3 cellular contexts compared by ENCODE assay signal in genomic region chr2:39176997-39177396, GRCh38.
TF ChIP-seq lines count a peak whose summit lies in the region.

No MANE protein-coding gene starts in this region.

TF ChIP-seq in SK-N-SH, 30 proteins besides CTCF, POLR2A, EP300 and RAD21:
- TF ChIP-seq GATA2 (CRISPR knock-in tag; IDR thresholded peaks at IDR 0.05) (peak; percentile 52), RCOR1 (IDR thresholded peaks at IDR 0.05; ENCODE audit: low read length) (no peak), USF2 (IDR thresholded peaks at IDR 0.05; ENCODE audit: borderline replicate concordance, low read depth, low read length) (no peak), EZH2phosphoT487 (IDR thresholded peaks at IDR 0.05; ENCODE audit: borderline replicate concordance, low read depth) (no peak)

TF ChIP-seq in SK-N-SH treated with all-trans-retinoic acid at 6 μM for 48 hours, 23 proteins besides CTCF, POLR2A, EP300 and RAD21:
- TF ChIP-seq ZNF70 (CRISPR knock-in tag; IDR thresholded peaks at IDR 0.05) (no peak), POU6F1 (CRISPR knock-in tag; IDR thresholded peaks at IDR 0.05; ENCODE audit: borderline replicate concordance, low read depth) (no peak), ZFP3 (CRISPR knock-in tag; IDR thresholded peaks at IDR 0.05) (no peak), CSDC2 (CRISPR knock-in tag; IDR thresholded peaks at IDR 0.05) (no peak), TOX (CRISPR knock-in tag; IDR thresholded peaks at IDR 0.05; ENCODE audit: borderline replicate concordance) (no peak), RARB (CRISPR knock-in tag; IDR thresholded peaks at IDR 0.05) (no peak), PPARA (CRISPR knock-in tag; IDR thresholded peaks at IDR 0.05; ENCODE audit: borderline replicate concordance) (no peak), ISL1 (CRISPR knock-in tag; IDR thresholded peaks at IDR 0.05) (no peak), CSRNP3 (CRISPR knock-in tag; IDR thresholded peaks at IDR 0.05) (no peak), CREB5 (CRISPR knock-in tag; IDR thresholded peaks at IDR 0.05; ENCODE audit: low read depth) (no peak), OSR1 (CRISPR knock-in tag; IDR thresholded peaks at IDR 0.05) (no peak), ARNTL (CRISPR knock-in tag; IDR thresholded peaks at IDR 0.05; ENCODE audit: borderline replicate concordance, low read depth) (no peak), TCF4 (CRISPR knock-in tag; IDR thresholded peaks at IDR 0.05; ENCODE audit: borderline replicate concordance) (no peak), ZNF8 (CRISPR knock-in tag; IDR thresholded peaks at IDR 0.05) (no peak), ZFP30 (CRISPR knock-in tag; IDR thresholded peaks at IDR 0.05) (no peak), BACH2 (CRISPR knock-in tag; IDR thresholded peaks at IDR 0.05; ENCODE audit: borderline replicate concordance) (no peak), GLIS3 (CRISPR knock-in tag; IDR thresholded peaks at IDR 0.05) (no peak)
- TF ChIP-seq, protein P1, sequence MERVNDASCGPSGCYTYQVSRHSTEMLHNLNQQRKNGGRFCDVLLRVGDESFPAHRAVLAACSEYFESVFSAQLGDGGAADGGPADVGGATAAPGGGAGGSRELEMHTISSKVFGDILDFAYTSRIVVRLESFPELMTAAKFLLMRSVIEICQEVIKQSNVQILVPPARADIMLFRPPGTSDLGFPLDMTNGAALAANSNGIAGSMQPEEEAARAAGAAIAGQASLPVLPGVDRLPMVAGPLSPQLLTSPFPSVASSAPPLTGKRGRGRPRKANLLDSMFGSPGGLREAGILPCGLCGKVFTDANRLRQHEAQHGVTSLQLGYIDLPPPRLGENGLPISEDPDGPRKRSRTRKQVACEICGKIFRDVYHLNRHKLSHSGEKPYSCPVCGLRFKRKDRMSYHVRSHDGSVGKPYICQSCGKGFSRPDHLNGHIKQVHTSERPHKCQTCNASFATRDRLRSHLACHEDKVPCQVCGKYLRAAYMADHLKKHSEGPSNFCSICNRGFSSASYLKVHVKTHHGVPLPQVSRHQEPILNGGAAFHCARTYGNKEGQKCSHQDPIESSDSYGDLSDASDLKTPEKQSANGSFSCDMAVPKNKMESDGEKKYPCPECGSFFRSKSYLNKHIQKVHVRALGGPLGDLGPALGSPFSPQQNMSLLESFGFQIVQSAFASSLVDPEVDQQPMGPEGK (CRISPR knock-in tag; IDR thresholded peaks at IDR 0.05; ENCODE audit: borderline replicate concordance): no peak
- TF ChIP-seq, protein P2, sequence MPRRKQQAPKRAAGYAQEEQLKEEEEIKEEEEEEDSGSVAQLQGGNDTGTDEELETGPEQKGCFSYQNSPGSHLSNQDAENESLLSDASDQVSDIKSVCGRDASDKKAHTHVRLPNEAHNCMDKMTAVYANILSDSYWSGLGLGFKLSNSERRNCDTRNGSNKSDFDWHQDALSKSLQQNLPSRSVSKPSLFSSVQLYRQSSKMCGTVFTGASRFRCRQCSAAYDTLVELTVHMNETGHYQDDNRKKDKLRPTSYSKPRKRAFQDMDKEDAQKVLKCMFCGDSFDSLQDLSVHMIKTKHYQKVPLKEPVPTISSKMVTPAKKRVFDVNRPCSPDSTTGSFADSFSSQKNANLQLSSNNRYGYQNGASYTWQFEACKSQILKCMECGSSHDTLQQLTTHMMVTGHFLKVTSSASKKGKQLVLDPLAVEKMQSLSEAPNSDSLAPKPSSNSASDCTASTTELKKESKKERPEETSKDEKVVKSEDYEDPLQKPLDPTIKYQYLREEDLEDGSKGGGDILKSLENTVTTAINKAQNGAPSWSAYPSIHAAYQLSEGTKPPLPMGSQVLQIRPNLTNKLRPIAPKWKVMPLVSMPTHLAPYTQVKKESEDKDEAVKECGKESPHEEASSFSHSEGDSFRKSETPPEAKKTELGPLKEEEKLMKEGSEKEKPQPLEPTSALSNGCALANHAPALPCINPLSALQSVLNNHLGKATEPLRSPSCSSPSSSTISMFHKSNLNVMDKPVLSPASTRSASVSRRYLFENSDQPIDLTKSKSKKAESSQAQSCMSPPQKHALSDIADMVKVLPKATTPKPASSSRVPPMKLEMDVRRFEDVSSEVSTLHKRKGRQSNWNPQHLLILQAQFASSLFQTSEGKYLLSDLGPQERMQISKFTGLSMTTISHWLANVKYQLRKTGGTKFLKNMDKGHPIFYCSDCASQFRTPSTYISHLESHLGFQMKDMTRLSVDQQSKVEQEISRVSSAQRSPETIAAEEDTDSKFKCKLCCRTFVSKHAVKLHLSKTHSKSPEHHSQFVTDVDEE (CRISPR knock-in tag; IDR thresholded peaks at IDR 0.05): no peak

TF ChIP-seq in H1, 55 proteins besides CTCF, POLR2A, EP300 and RAD21:
- TF ChIP-seq TCF12 (IDR thresholded peaks at IDR 0.05; ENCODE audit: low read depth, low read length): no peak
- TF ChIP-seq CTBP2 (IDR thresholded peaks at IDR 0.05; ENCODE audit: borderline replicate concordance, insufficient read depth, insufficient read length, low read length): no peak
- no peak for TF ChIP-seq MAX (IDR thresholded peaks at IDR 0.05)
- TF ChIP-seq BCL11A (IDR thresholded peaks at IDR 0.05; ENCODE audit: low read depth in 2 of 2, low read length in 2 of 2): no peak
- no peak for TF ChIP-seq ATF3 (IDR thresholded peaks at IDR 0.05; ENCODE audit: insufficient read depth, low read depth, low read length)
